Comparison of ENCODE assay signal across 1 cellular context in the genomic region with DNA sequence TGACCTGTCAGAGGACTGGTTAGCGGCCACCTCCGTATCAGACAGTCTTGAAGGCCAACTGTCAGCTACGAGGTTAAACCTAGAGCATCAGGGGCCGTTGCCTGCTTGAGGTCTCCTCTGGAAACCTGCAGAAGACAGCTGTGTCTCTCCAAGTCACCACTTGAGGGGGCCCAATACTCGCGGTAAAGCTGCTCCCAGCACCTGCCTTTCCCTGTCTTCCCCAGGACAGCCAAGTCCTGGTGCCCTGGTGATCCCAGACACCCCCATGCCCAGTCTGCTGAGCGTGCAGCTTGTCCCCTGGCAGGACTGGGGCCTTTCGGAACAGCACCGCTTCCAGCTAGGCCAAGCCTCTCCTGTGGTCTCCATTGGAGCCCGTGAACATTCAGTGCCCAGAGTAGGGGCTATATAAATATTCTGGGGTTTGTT.
TF ChIP-seq lines count a peak whose summit lies in the region.

No MANE protein-coding gene starts in this region.

TF ChIP-seq in HepG2, 621 proteins besides CTCF, POLR2A, EP300 and RAD21 (continued from another document and continues in another):
- TF ChIP-seq, protein P1, sequence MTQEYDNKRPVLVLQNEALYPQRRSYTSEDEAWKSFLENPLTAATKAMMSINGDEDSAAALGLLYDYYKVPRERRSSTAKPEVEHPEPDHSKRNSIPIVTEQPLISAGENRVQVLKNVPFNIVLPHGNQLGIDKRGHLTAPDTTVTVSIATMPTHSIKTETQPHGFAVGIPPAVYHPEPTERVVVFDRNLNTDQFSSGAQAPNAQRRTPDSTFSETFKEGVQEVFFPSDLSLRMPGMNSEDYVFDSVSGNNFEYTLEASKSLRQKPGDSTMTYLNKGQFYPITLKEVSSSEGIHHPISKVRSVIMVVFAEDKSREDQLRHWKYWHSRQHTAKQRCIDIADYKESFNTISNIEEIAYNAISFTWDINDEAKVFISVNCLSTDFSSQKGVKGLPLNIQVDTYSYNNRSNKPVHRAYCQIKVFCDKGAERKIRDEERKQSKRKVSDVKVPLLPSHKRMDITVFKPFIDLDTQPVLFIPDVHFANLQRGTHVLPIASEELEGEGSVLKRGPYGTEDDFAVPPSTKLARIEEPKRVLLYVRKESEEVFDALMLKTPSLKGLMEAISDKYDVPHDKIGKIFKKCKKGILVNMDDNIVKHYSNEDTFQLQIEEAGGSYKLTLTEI (CRISPR knock-in tag; conservative IDR thresholded peaks at IDR 0.05) = no peak
- TF ChIP-seq ZNF460 (CRISPR knock-in tag; IDR thresholded peaks at IDR 0.05; ENCODE audit: borderline replicate concordance) (no peak), KLF16 (CRISPR knock-in tag; IDR thresholded peaks at IDR 0.05) (peak in 1 of 2 experiments; percentile 74; a peak in 2 of 4 replicates), AHR (CRISPR knock-in tag; IDR thresholded peaks at IDR 0.05) (no peak), STAG1 (CRISPR knock-in tag; IDR thresholded peaks at IDR 0.05) (peak; percentile 100), ZNF382 (CRISPR knock-in tag; IDR thresholded peaks at IDR 0.05; ENCODE audit: borderline replicate concordance) (no peak), SKI (IDR thresholded peaks at IDR 0.05; ENCODE audit: partially characterized antibody) (peak; percentile 37), ZNF589 (CRISPR knock-in tag; conservative IDR thresholded peaks at IDR 0.05) (no peak), ZNF816 (CRISPR knock-in tag; IDR thresholded peaks at IDR 0.05; ENCODE audit: borderline replicate concordance) (0 out of 2 replicates have a peak, but pooled peaks have one; percentile 47), ZNF772 (CRISPR knock-in tag; IDR thresholded peaks at IDR 0.05) (no peak), MEIS2 (CRISPR knock-in tag; IDR thresholded peaks at IDR 0.05) (peak; percentile 42; the same call in 1 of the 2 replicates), ZNF777 (CRISPR knock-in tag; IDR thresholded peaks at IDR 0.05) (0 out of 2 replicates have a peak, but pooled peaks have one; percentile 34), CREM (IDR thresholded peaks at IDR 0.05) (no peak), CREM (CRISPR knock-in tag; IDR thresholded peaks at IDR 0.05) (no peak), ZBTB21 (CRISPR knock-in tag; IDR thresholded peaks at IDR 0.05) (no peak), ETS1 (CRISPR knock-in tag; IDR thresholded peaks at IDR 0.05) (peak; percentile 43; the same call in 1 of the 2 replicates), HDAC1 (CRISPR knock-in tag; IDR thresholded peaks at IDR 0.05) (no peak), ZNF263 (CRISPR knock-in tag; IDR thresholded peaks at IDR 0.05) (peak; percentile 45; the same call in 1 of the 2 replicates), THAP11 (CRISPR knock-in tag; IDR thresholded peaks at IDR 0.05) (peak; percentile 48; the same call in 1 of the 2 replicates), SMAD3 (CRISPR knock-in tag; IDR thresholded peaks at IDR 0.05) (no peak; the same call in 1 of the 2 replicates), ZBTB42 (CRISPR knock-in tag; IDR thresholded peaks at IDR 0.05) (no peak), YEATS2 (CRISPR knock-in tag; IDR thresholded peaks at IDR 0.05; ENCODE audit: borderline replicate concordance) (no peak; the same call in 1 of the 2 replicates), REL (CRISPR knock-in tag; conservative IDR thresholded peaks at IDR 0.05) (no peak), ZBTB14 (CRISPR knock-in tag; IDR thresholded peaks at IDR 0.05) (no peak), MAZ (IDR thresholded peaks at IDR 0.05; ENCODE audit: borderline replicate concordance, low read depth, low read length) (no peak), MAZ (CRISPR knock-in tag; IDR thresholded peaks at IDR 0.05; ENCODE audit: low read depth) (peak; percentile 58; the same call in 1 of the 2 replicates), ZKSCAN1 (IDR thresholded peaks at IDR 0.05; ENCODE audit: low read length) (no peak), POLR2G (IDR thresholded peaks at IDR 0.05; ENCODE audit: low read depth, low read length) (no peak), ZNF275 (CRISPR knock-in tag; IDR thresholded peaks at IDR 0.05; ENCODE audit: borderline replicate concordance) (peak; percentile 60; the same call in 1 of the 2 replicates), POLR2AphosphoS2 (IDR thresholded peaks at IDR 0.05; ENCODE audit: low read depth, low read length) (no peak), ZNF501 (CRISPR knock-in tag; IDR thresholded peaks at IDR 0.05) (peak; percentile 46), PAWR (CRISPR knock-in tag; IDR thresholded peaks at IDR 0.05; ENCODE audit: borderline replicate concordance) (no peak), XRCC5 (optimal IDR thresholded peaks at IDR 0.05; ENCODE audit: low read length) (peak; percentile 41), ZNF737 (CRISPR knock-in tag; IDR thresholded peaks at IDR 0.05; ENCODE audit: borderline replicate concordance) (no peak), ESRRA (CRISPR knock-in tag; IDR thresholded peaks at IDR 0.05; ENCODE audit: low read depth) (no peak), FOXJ3 (CRISPR knock-in tag; IDR thresholded peaks at IDR 0.05; ENCODE audit: borderline replicate concordance) (no peak), SOX5 (CRISPR knock-in tag; IDR thresholded peaks at IDR 0.05; ENCODE audit: borderline replicate concordance) (peak; percentile 31; the same call in 1 of the 2 replicates), RNF219 (CRISPR knock-in tag; IDR thresholded peaks at IDR 0.05) (no peak), ZNF639 (CRISPR knock-in tag; conservative IDR thresholded peaks at IDR 0.05) (no peak), GMEB2 (CRISPR knock-in tag; IDR thresholded peaks at IDR 0.05; ENCODE audit: low read depth) (no peak), SMYD3 (CRISPR knock-in tag; IDR thresholded peaks at IDR 0.05) (no peak), ZNF136 (CRISPR knock-in tag; IDR thresholded peaks at IDR 0.05; ENCODE audit: low read depth) (no peak), SIN3A (IDR thresholded peaks at IDR 0.05; ENCODE audit: borderline replicate concordance, low read depth, low read length) (no peak), ZNF33B (CRISPR knock-in tag; IDR thresholded peaks at IDR 0.05) (no peak; the same call in 1 of the 2 replicates)
- TF ChIP-seq, protein P2, sequence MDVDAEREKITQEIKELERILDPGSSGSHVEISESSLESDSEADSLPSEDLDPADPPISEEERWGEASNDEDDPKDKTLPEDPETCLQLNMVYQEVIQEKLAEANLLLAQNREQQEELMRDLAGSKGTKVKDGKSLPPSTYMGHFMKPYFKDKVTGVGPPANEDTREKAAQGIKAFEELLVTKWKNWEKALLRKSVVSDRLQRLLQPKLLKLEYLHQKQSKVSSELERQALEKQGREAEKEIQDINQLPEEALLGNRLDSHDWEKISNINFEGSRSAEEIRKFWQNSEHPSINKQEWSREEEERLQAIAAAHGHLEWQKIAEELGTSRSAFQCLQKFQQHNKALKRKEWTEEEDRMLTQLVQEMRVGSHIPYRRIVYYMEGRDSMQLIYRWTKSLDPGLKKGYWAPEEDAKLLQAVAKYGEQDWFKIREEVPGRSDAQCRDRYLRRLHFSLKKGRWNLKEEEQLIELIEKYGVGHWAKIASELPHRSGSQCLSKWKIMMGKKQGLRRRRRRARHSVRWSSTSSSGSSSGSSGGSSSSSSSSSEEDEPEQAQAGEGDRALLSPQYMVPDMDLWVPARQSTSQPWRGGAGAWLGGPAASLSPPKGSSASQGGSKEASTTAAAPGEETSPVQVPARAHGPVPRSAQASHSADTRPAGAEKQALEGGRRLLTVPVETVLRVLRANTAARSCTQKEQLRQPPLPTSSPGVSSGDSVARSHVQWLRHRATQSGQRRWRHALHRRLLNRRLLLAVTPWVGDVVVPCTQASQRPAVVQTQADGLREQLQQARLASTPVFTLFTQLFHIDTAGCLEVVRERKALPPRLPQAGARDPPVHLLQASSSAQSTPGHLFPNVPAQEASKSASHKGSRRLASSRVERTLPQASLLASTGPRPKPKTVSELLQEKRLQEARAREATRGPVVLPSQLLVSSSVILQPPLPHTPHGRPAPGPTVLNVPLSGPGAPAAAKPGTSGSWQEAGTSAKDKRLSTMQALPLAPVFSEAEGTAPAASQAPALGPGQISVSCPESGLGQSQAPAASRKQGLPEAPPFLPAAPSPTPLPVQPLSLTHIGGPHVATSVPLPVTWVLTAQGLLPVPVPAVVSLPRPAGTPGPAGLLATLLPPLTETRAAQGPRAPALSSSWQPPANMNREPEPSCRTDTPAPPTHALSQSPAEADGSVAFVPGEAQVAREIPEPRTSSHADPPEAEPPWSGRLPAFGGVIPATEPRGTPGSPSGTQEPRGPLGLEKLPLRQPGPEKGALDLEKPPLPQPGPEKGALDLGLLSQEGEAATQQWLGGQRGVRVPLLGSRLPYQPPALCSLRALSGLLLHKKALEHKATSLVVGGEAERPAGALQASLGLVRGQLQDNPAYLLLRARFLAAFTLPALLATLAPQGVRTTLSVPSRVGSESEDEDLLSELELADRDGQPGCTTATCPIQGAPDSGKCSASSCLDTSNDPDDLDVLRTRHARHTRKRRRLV (CRISPR knock-in tag; IDR thresholded peaks at IDR 0.05) = no peak
- TF ChIP-seq, protein P3, sequence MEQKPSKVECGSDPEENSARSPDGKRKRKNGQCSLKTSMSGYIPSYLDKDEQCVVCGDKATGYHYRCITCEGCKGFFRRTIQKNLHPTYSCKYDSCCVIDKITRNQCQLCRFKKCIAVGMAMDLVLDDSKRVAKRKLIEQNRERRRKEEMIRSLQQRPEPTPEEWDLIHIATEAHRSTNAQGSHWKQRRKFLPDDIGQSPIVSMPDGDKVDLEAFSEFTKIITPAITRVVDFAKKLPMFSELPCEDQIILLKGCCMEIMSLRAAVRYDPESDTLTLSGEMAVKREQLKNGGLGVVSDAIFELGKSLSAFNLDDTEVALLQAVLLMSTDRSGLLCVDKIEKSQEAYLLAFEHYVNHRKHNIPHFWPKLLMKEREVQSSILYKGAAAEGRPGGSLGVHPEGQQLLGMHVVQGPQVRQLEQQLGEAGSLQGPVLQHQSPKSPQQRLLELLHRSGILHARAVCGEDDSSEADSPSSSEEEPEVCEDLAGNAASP (CRISPR knock-in tag; IDR thresholded peaks at IDR 0.05; ENCODE audit: borderline replicate concordance) = peak; percentile 63; the same call in 1 of the 2 replicates
